Comparison of ENCODE assay signal across 1 cellular context in genomic region chr3:43231276-43232000, GRCh38.
TF ChIP-seq lines count a peak whose summit lies in the region.

No MANE protein-coding gene starts in this region.

TF ChIP-seq in IMR-90, 13 proteins besides CTCF, POLR2A, EP300 and RAD21 (continued from another document):
- TF ChIP-seq CEBPB (IDR thresholded peaks at IDR 0.05; ENCODE audit: low read depth, low read length): no peak
